Comparison of ENCODE assay signal across 31 cellular contexts in the genomic region with DNA sequence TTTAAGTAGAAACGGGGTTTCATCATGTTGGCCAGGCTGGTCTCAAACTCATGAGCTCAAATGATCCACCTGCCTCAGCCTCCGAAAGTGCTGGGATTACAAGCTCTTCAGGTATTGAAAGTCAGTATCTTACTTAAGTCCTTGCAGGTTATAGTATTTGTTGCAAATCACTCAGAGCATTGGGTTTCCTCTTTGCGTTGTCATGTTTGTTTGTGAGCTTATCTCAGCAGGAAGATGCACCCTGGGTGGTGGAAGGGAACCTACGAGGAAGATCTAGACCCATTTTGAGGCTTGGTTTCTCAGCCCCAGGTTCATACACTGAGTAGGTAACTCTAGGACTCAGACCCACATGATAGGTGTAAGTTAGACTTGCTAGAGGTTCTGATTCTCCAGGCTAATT. TPM values are rescaled to one million over a fixed set of nuclear protein-coding genes. Genes with fewer than 3 reads are reported as not detected.
"Had no signal": no experiment of that assay in that cellular context is flagged by ENCODE, and none has a peak within 500 bp of the region (broad histone marks: within the 10 kb centered on the region; RNA-seq: fewer than 3 reads in every experiment).

No MANE protein-coding gene starts in this region.

- H3K36me3 Mint-ChIP-seq: activated CD8-positive, alpha-beta memory T cell treated with anti-CD3 and anti-CD28 coated beads, Interleukin-2, amount 10 ng/mL, durations not matched to agents 7 days and 5 days; activated naive CD4-positive, alpha-beta T cell treated with anti-CD3 and anti-CD28 coated beads, Interleukin-2, amount 10 ng/mL, durations not matched to agents 7 days and 5 days; brain had no signal

- H3K27ac Mint-ChIP-seq: activated CD4-positive, alpha-beta memory T cell treated with anti-CD3 and anti-CD28 coated beads, Interleukin-2, amount 10 ng/mL, durations not matched to agents 7 days and 5 days; activated CD8-positive, alpha-beta memory T cell treated with anti-CD3 and anti-CD28 coated beads, Interleukin-2, amount 10 ng/mL, durations not matched to agents 7 days and 5 days; activated naive CD4-positive, alpha-beta T cell treated with anti-CD3 and anti-CD28 coated beads, Interleukin-2, amount 10 ng/mL, durations not matched to agents 7 days and 5 days; activated naive CD8-positive, alpha-beta T cell; activated naive CD8-positive, alpha-beta T cell treated with anti-CD3 and anti-CD28 coated beads, Interleukin-2, amount 50 U/mL, for 24 hours; brain; T-helper 1 cell treated with Interleukin-12 subunit alpha and Interleukin-12 subunit beta and Interleukin-4 antibody, amounts not matched to agents 30 μg/mL and 1 μg/mL, for 36 hours; T-helper 2 cell treated with Interferon-gamma antibody and Interleukin-4, amounts not matched to agents 5 μg/mL and 100 μg/mL, for 36 hours had no signal

- H3K4me1 Mint-ChIP-seq: activated CD4-positive, alpha-beta memory T cell treated with anti-CD3 and anti-CD28 coated beads, Interleukin-2, amount 10 ng/mL, durations not matched to agents 7 days and 5 days; activated CD8-positive, alpha-beta memory T cell treated with anti-CD3 and anti-CD28 coated beads, Interleukin-2, amount 10 ng/mL, durations not matched to agents 7 days and 5 days; activated naive CD4-positive, alpha-beta T cell treated with anti-CD3 and anti-CD28 coated beads, Interleukin-2, amount 10 ng/mL, durations not matched to agents 7 days and 5 days; activated naive CD8-positive, alpha-beta T cell treated with anti-CD3 and anti-CD28 coated beads, Interleukin-2, amount 50 U/mL, for 24 hours had no signal

- H3K4me3 Mint-ChIP-seq: activated CD4-positive, alpha-beta memory T cell treated with anti-CD3 and anti-CD28 coated beads, Interleukin-2, amount 10 ng/mL, durations not matched to agents 7 days and 5 days; activated CD8-positive, alpha-beta memory T cell treated with anti-CD3 and anti-CD28 coated beads, Interleukin-2, amount 10 ng/mL, durations not matched to agents 7 days and 5 days; activated naive CD4-positive, alpha-beta T cell treated with anti-CD3 and anti-CD28 coated beads, Interleukin-2, amount 10 ng/mL, durations not matched to agents 7 days and 5 days; activated naive CD8-positive, alpha-beta T cell; activated naive CD8-positive, alpha-beta T cell treated with anti-CD3 and anti-CD28 coated beads, Interleukin-2, amount 50 U/mL, for 24 hours; brain; T-helper 1 cell treated with Interleukin-12 subunit alpha and Interleukin-12 subunit beta and Interleukin-4 antibody, amounts not matched to agents 30 μg/mL and 1 μg/mL, for 36 hours; T-helper 2 cell treated with Interferon-gamma antibody and Interleukin-4, amounts not matched to agents 5 μg/mL and 100 μg/mL, for 36 hours had no signal

- H3K9me3 Mint-ChIP-seq: activated CD4-positive, alpha-beta memory T cell treated with anti-CD3 and anti-CD28 coated beads, Interleukin-2, amount 10 ng/mL, durations not matched to agents 7 days and 5 days; activated naive CD4-positive, alpha-beta T cell treated with anti-CD3 and anti-CD28 coated beads, Interleukin-2, amount 10 ng/mL, durations not matched to agents 7 days and 5 days; activated naive CD8-positive, alpha-beta T cell treated with anti-CD3 and anti-CD28 coated beads, Interleukin-2, amount 50 U/mL, for 24 hours; brain; T-helper 1 cell treated with Interleukin-12 subunit alpha and Interleukin-12 subunit beta and Interleukin-4 antibody, amounts not matched to agents 30 μg/mL and 1 μg/mL, for 36 hours; T-helper 2 cell treated with Interferon-gamma antibody and Interleukin-4, amounts not matched to agents 5 μg/mL and 100 μg/mL, for 36 hours had no signal

- DNase-seq: activated CD4-positive, alpha-beta memory T cell treated with anti-CD3 and anti-CD28 coated beads, Interleukin-2, amount 10 ng/mL, durations not matched to agents 7 days and 5 days; activated CD4-positive, alpha-beta T cell treated with anti-CD3 and anti-CD28 coated beads for 1 hour; activated CD4-positive, alpha-beta T cell treated with anti-CD3 and anti-CD28 coated beads for 48 hours; activated CD4-positive, CD25-positive, alpha-beta regulatory T cell; activated CD8-positive, alpha-beta memory T cell treated with anti-CD3 and anti-CD28 coated beads for 24 hours; activated CD8-positive, alpha-beta memory T cell treated with anti-CD3 and anti-CD28 coated beads, Interleukin-2, amount 10 ng/mL, durations not matched to agents 7 days and 5 days; activated CD8-positive, alpha-beta memory T cell treated with anti-CD3 and anti-CD28 coated beads, Interleukin-2, amount 50 U/mL, for 48 hours; activated effector memory CD4-positive, alpha-beta T cell treated with Interleukin-2 at 50 U/mL for 16 hours; activated naive CD4-positive, alpha-beta T cell treated with anti-CD3 and anti-CD28 coated beads, Interleukin-2, amount 10 ng/mL, durations not matched to agents 7 days and 5 days; activated naive CD8-positive, alpha-beta T cell treated with anti-CD3 and anti-CD28 coated beads, Interleukin-2, amount 50 U/mL, for 24 hours; activated T-cell treated with anti-CD3 and anti-CD28 coated beads, Interleukin-2, amount 50 U/mL, for 48 hours; anterior cingulate cortex; central memory CD4-positive, alpha-beta T cell; MM.1S; NCI-H1105; NCI-H1417 treated with DMSO at 0.1 percent for 48 hours; NCI-H1930; NCI-H2081 treated with DMSO at 0.1 percent for 48 hours; NCI-H226; NCI-H446 treated with DMSO at 0.1 percent for 48 hours; NCI-H524; PC-3; Peyer's patch; RPMI8226; SHP77 treated with DMSO at 0.1 percent for 48 hours; SK-N-SH had no signal

- ATAC-seq: activated CD8-positive, alpha-beta memory T cell treated with anti-CD3 and anti-CD28 coated beads, Interleukin-2, amount 10 ng/mL, durations not matched to agents 7 days and 5 days; activated naive CD8-positive, alpha-beta T cell treated with anti-CD3 and anti-CD28 coated beads, Interleukin-2, amount 50 U/mL, for 24 hours; PC-3 had no signal

RNA-seq across cellular contexts. Expression of gene MYH7B, which starts 18.6 kb away (rescaled TPM):
- total RNA-seq: SJSA1 had no signal
